ENCODE assay signal across 8 cellular contexts in the genomic region with DNA sequence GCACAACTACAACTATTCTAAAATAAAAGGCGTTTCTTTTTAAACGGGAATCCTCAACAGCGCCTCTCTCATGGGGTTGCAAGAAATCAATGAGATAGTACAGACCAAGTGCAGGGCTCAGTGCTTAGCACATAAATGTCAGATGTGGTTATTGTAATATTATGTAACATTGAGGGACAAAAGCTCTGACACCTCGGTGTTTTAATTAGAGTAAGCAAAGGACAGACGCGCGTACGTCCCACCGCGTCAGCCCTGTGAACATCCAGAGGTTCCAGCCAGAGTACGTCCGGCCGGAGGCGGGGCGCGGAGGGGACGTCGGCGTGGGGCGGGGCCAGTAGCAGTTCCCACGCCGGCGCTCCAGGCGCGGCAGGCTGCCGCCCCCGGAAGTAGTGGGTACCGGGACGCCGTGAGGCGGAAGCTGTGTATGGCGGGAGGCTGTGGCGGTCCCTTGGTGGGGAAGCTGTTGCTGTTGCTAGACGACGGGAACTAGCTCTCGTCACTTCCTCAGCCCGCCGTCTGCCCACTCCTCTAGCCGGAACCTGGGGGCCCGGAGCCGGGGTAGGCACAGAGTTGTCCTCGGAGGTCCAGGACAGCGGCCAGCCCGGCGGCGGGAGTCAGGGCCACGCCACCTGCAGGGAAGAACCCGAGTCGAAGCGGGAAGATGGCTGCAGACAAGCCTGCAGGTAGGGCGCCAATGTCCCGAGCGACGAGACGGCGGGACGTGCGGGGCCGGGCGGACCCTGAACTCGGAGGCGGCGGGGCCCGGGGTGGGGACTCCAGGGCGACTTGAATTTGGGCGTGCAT. TPM values are rescaled to one million over a fixed set of nuclear protein-coding genes. Genes with fewer than 3 reads are reported as not detected.
DNase-seq lines count a peak whose midpoint lies in the region; ATAC-seq and TF ChIP-seq lines count a peak whose summit lies in the region.

A gene with protein sequence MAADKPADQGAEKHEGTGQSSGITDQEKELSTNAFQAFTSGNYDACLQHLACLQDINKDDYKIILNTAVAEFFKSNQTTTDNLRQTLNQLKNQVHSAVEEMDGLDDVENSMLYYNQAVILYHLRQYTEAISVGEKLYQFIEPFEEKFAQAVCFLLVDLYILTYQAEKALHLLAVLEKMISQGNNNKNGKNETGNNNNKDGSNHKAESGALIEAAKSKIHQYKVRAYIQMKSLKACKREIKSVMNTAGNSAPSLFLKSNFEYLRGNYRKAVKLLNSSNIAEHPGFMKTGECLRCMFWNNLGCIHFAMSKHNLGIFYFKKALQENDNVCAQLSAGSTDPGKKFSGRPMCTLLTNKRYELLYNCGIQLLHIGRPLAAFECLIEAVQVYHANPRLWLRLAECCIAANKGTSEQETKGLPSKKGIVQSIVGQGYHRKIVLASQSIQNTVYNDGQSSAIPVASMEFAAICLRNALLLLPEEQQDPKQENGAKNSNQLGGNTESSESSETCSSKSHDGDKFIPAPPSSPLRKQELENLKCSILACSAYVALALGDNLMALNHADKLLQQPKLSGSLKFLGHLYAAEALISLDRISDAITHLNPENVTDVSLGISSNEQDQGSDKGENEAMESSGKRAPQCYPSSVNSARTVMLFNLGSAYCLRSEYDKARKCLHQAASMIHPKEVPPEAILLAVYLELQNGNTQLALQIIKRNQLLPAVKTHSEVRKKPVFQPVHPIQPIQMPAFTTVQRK (plus strand): TSS at position 389 of the 804 bp plus-strand sequence. CDS start 273 bp downstream, at position 662.

- TF ChIP-seq POLR2A in GM10847 (IDR thresholded peaks at IDR 0.05; ENCODE audit: extremely low read depth, insufficient read length): peak; percentile 58

- ATAC-seq in HG02623 (IDR thresholded peaks at IDR 0.05; ENCODE audit: unreplicated experiment): peak; percentile 97
- peak; percentile 98 for ATAC-seq in activated naive CD4-positive, alpha-beta T cell treated with anti-CD3 and anti-CD28 coated beads, Interleukin-2, amount 50 U/mL, for 72 hours

- peak within 1 kb of the TSS; percentile 42 for H3K27ac ChIP-seq in temporal lobe (ENCODE audit: low read depth, low read length)

- H3K9me3 Mint-ChIP-seq in activated naive CD4-positive, alpha-beta T cell treated with anti-CD3 and anti-CD28 coated beads, Interleukin-2, amount 50 U/mL, for 72 hours: no peaks in the 10 kb centered on the region

- DNase-seq in NCI-H1092 treated with DMSO at 0.1 percent for 48 hours (lab: John Stamatoyannopoulos, UW) (peak; percentile 89), SKM-1 (lab: John Stamatoyannopoulos, UW; ENCODE audit: unreplicated experiment) (peak; percentile 94), glomerular endothelial cell (ENCODE audit: extremely low read depth, low read depth, low spot score) (peak; percentile 42), occipital lobe (lab: John Stamatoyannopoulos, UW) (peak; percentile 98)
- peak; percentile 92 to 98 for DNase-seq in activated naive CD4-positive, alpha-beta T cell treated with anti-CD3 and anti-CD28 coated beads, Interleukin-2, amount 50 U/mL, for 72 hours (ENCODE audit: low spot score in 2 of 2)

- peaks cover 16 to 20% of the 10 kb centered on the region in 2 donors for H3K36me3 Mint-ChIP-seq in activated naive CD4-positive, alpha-beta T cell treated with anti-CD3 and anti-CD28 coated beads, Interleukin-2, amount 50 U/mL, for 72 hours

- H3K27ac Mint-ChIP-seq in activated naive CD4-positive, alpha-beta T cell treated with anti-CD3 and anti-CD28 coated beads, Interleukin-2, amount 50 U/mL, for 72 hours: peak within 1 kb of the TSS; percentile 94

RNA-seq across cellular contexts. Expression of the gene that starts here (rescaled TPM):
- 10 to 100 TPM; 56.8 to 60.2 TPM for total RNA-seq in activated naive CD4-positive, alpha-beta T cell treated with anti-CD3 and anti-CD28 coated beads, Interleukin-2, amount 50 U/mL, for 72 hours
- total RNA-seq in glomerular endothelial cell: 13.6 and 21.4 TPM in 2 replicates
- 53.5 TPM for total RNA-seq in occipital lobe
- total RNA-seq in temporal lobe: 37.9 TPM

Comparison
In these comparisons a context has a peak if more than half of its experiments do, and no peak if none do; other contexts are left out.
1. Peak in every context shown above with its lines: DNase-seq, ATAC-seq and H3K27ac ChIP-seq.
2. DNase-seq: peak in every context shown above with its lines; median percentile 98 in occipital lobe; 95 in activated naive CD4-positive, alpha-beta T cell treated with anti-CD3 and anti-CD28 coated beads, Interleukin-2, amount 50 U/mL, for 72 hours; 94 in SKM-1; 89 in NCI-H1092 treated with DMSO at 0.1 percent for 48 hours; 42 in glomerular endothelial cell.